17 cellular contexts compared by ENCODE assay signal in the genomic region with DNA sequence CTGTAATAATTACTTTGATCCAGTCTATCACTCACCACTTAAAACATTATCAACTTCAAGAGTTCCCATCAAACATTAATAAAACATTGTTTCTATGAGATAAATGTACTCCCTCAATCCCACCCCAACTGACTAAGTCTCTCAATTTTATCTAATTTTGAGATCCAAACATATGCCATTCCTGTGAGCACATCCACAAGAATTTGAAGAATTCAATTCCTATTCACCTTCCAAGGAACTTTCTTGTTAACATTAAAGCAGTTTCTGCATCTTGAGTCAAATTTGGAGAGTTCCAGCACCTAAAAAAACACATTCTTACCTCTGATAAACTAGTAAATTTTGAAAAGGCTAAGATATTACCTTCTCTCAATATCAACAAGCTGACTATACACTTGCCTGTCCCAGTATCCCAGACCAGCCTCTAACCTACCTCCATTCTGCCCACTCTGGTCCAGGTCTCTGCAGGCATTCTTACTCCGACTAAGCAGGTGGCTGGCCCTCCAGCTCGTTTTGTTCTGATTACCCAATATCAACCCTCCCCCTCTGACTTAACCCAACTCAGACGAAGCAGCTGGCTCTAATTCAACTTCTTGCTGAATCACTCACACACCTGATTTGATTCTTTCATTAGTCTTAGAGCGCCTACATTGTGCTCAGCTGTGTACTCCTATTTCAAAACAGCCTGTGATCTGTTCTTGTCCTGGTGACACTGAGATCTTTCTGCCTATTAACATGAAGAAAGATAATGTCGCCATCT.
DNase-seq lines count a peak whose midpoint lies in the region; ATAC-seq and TF ChIP-seq lines count a peak whose summit lies in the region.
"Had no signal": no experiment of that assay in that cellular context is flagged by ENCODE, and none has a peak within 500 bp of the region (broad histone marks: within the 10 kb centered on the region; RNA-seq: fewer than 3 reads in every experiment).

No MANE protein-coding gene starts in this region.

- in situ Hi-C loops in astrocyte of the cerebellum (cut with HindIII; ENCODE audit: low sequenced_read_pairs), result no loop called here

- no peak overlapping the region for H3K4me3 ChIP-seq in astrocyte of the cerebellum (ENCODE audit: low read depth, low read length)
- no peak overlapping the region for H3K4me3 ChIP-seq in kidney epithelial cell (ENCODE audit: low read depth, low read length)
- H3K4me3 ChIP-seq: gastrocnemius medialis, ovary had no signal

- ATAC-seq in GM18861 (IDR thresholded peaks at IDR 0.05; ENCODE audit: unreplicated experiment) (no peak), HG03039 (IDR thresholded peaks at IDR 0.05; ENCODE audit: unreplicated experiment) (no peak)
- ATAC-seq: activated CD8-positive, alpha-beta T cell treated with anti-CD3 and anti-CD28 coated beads for 36 hours; gastrocnemius medialis; left ventricle myocardium superior had no signal

- H3K27me3 ChIP-seq in kidney epithelial cell (ENCODE audit: control insufficient read depth, insufficient read depth, low read length), result no peaks in the 10 kb centered on the region
- H3K27me3 ChIP-seq: BE2C, gastrocnemius medialis, ovary had no signal

- DNase-seq in AG08395 (ENCODE audit: low spot score) (peak; percentile 7), HT-29 (ENCODE audit: low spot score) (peak; percentile 69), astrocyte of the cerebellum (ENCODE audit: low read depth) (peak; percentile 31), kidney epithelial cell (ENCODE audit: low read depth) (peak; percentile 79), DMS79 (lab: John Stamatoyannopoulos, UW) (no peak), NCI-H2196 (lab: John Stamatoyannopoulos, UW; ENCODE audit: unreplicated experiment) (no peak)
- DNase-seq: activated CD8-positive, alpha-beta T cell treated with anti-CD3 and anti-CD28 coated beads for 36 hours; activated gamma-delta T cell treated with Interleukin-2 at 50 U/mL for 16 hours; BE2C; gastrocnemius medialis; left ventricle myocardium superior; NCI-H1436; ovary; stimulated activated CD4-positive, alpha-beta T cell treated with anti-CD3 and anti-CD28 coated beads, Interleukin-2, amount 100 ng/mL, for 24 hours; stimulated activated naive B cell treated with anti-CD40 and anti-IgM and Interleukin-4, amounts not matched to agents 10 μg/mL and 1 μg/mL and 100 μg/mL, for 72 hours had no signal

- H3K36me3 ChIP-seq in kidney epithelial cell (ENCODE audit: control insufficient read depth, insufficient read depth, low read length), result no peaks in the 10 kb centered on the region
- H3K36me3 ChIP-seq: BE2C, gastrocnemius medialis, ovary had no signal

- TF ChIP-seq CTCF in astrocyte of the cerebellum (IDR thresholded peaks at IDR 0.05; ENCODE audit: low read depth, low read length, missing control alignments), result no peak
- TF ChIP-seq CTCF in kidney epithelial cell (IDR thresholded peaks at IDR 0.05; ENCODE audit: insufficient read depth, low read length, poor library complexity, severe bottlenecking), result no peak

Comparison
In these comparisons a context has a peak if more than half of its experiments do, and no peak if none do; other contexts are left out.
1. DNase-seq: peak in AG08395 (single experiment), HT-29 (single experiment), astrocyte of the cerebellum (single experiment) and kidney epithelial cell (single experiment); none in DMS79 (single experiment) and NCI-H2196 (single experiment).